31 cellular contexts compared by ENCODE assay signal in the genomic region with DNA sequence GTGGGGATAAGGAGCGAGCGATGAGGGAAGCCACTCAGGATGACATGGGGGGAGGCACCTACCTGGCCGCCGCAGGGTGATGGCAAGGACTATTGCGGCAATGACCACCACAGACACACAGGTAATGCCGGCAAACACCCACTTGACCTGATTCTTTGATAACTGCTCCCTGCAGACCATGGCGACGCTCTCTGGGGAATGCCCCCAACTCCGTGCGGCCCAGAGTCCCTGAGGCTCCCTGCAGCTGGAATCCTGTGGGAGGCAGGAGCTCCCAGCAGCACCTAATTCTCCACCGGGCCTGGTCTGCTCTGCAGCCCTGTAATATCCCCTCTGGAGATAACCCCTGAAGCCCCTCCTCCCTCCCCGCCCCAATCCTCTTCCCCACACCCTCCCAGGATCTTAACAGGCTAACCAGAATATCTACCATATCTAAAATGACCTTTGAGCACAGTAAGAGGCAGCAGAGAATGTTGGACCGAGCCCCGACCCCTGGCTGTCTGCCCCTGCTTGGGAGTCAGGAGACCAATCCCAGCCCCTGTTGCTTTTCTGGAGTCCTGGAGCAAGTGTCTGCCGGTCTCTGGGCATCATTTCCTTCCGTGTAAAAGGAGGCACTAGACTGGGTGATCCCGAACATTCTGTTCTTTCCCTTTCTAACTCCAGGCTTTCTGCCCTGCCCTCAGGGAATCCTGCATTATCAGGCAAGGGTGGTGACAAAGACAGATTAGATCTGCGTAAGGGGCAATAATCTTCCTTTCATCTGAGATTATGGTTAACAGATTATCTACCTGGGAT. TPM values are rescaled to one million over a fixed set of nuclear protein-coding genes. Genes with fewer than 3 reads are reported as not detected.
DNase-seq lines count a peak whose midpoint lies in the region; ATAC-seq and TF ChIP-seq lines count a peak whose summit lies in the region.
"Had no signal": no experiment of that assay in that cellular context is flagged by ENCODE, and none has a peak within 500 bp of the region (broad histone marks: within the 10 kb centered on the region; RNA-seq: fewer than 3 reads in every experiment).

Gene FAM151A (minus strand): TSS at position 310 of the 792 bp plus-strand sequence. CDS start 130 bp downstream, at position 180.

- H3K4me3 ChIP-seq in hepatocyte = no peak within 1 kb of the TSS
- no peak within 1 kb of the TSS for H3K4me3 ChIP-seq in neuronal stem cell (ENCODE audit: low read length in 2 of 2)
- no peak within 1 kb of the TSS for H3K4me3 ChIP-seq in GM23248
- no peak within 1 kb of the TSS for H3K4me3 ChIP-seq in tibial artery
- H3K4me3 ChIP-seq: BLaER1, K562, MG63, SJCRH30, thoracic aorta had no signal

- no peak within 1 kb of the TSS for H3K9ac ChIP-seq in neuronal stem cell (ENCODE audit: low read depth, low read length, poor library complexity)
- no peak within 1 kb of the TSS for H3K9ac ChIP-seq in GM23248
- H3K9ac ChIP-seq: BLaER1 had no signal

- TF ChIP-seq CTCF in GM13976 (IDR thresholded peaks at IDR 0.05; ENCODE audit: borderline replicate concordance, control extremely low read depth, extremely low read depth, insufficient read depth, missing control alignments) (no peak), hepatocyte (IDR thresholded peaks at IDR 0.05; ENCODE audit: poor library complexity) (no peak), tibial artery (IDR thresholded peaks at IDR 0.05) (no peak)

- H2BK15ac ChIP-seq in neuronal stem cell (ENCODE audit: low read length) = no peak within 1 kb of the TSS

- H3K27me3 ChIP-seq in hepatocyte = no peaks in the 10 kb centered on the region
- peaks cover 0 to 14% (median 0%) of the 10 kb centered on the region in 3 experiments for H3K27me3 ChIP-seq in neuronal stem cell (ENCODE audit: control insufficient read depth in 3 of 3, insufficient read depth in 3 of 3, low read depth in 1 of 3, low read length in 3 of 3)
- no peaks in the 10 kb centered on the region for H3K27me3 ChIP-seq in GM23248 (replicated peaks; ENCODE audit: insufficient read depth)
- no peaks in the 10 kb centered on the region for H3K27me3 ChIP-seq in tibial artery
- H3K27me3 ChIP-seq: BLaER1, MG63, SJCRH30 had no signal

- H3K9me3 Mint-ChIP-seq in activated T-helper 17 cell treated with anti-CD3 and anti-CD28 coated beads, Interleukin-2, amount 50 U/mL, for 72 hours = no peaks in the 10 kb centered on the region
- H3K9me3 Mint-ChIP-seq: activated CD8-positive, alpha-beta T cell treated with anti-CD3 and anti-CD28 coated beads for 36 hours had no signal

- WGBS in hepatocyte (ENCODE audit: low lambda C conversion rate, missing lambda C conversion rate) = 54% methylated on average over 17 of the region's 18 CpGs
- no CpG with 5 or more reads among the region's 18 CpGs for WGBS in neuronal stem cell (ENCODE audit: extremely low coverage in 2 of 2, insufficient read length in 2 of 2, insufficient replicate concordance in 1 of 2), 2 donors
- 66 to 68% methylated on average over 18 of the region's 18 CpGs for WGBS in GM23248 (ENCODE audit: low coverage in 1 of 2, low lambda C conversion rate in 2 of 2, missing lambda C conversion rate in 2 of 2), 2 experiments

- no peak within 1 kb of the TSS for H3K4ac ChIP-seq in neuronal stem cell (ENCODE audit: low read length)

- H2AFZ ChIP-seq in hepatocyte (no peak within 1 kb of the TSS), neuronal stem cell (ENCODE audit: low read length) (no peak within 1 kb of the TSS), GM23248 (no peak within 1 kb of the TSS)

- no peaks in the 10 kb centered on the region for H3K79me2 ChIP-seq in hepatocyte
- H3K79me2 ChIP-seq in GM23248 (ENCODE audit: insufficient read depth) = no peaks in the 10 kb centered on the region

- H2BK120ac ChIP-seq in neuronal stem cell (ENCODE audit: low read depth, low read length) = no peak within 1 kb of the TSS

- in situ Hi-C loops in GM13976 (cut with MboI; ENCODE audit: low sequenced_read_pairs, unreplicated experiment) = no loop called here
- in situ Hi-C loops in GM23248 (cut with MboI) = no loop called here

- no peaks in the 10 kb centered on the region for H3F3A ChIP-seq in GM23248 (ENCODE audit: insufficient read depth)

- H3K9me3 ChIP-seq in hepatocyte (ENCODE audit: low read depth) (no peaks in the 10 kb centered on the region), neuronal stem cell (replicated peaks in 1 of 2; ENCODE audit: control insufficient read depth in 2 of 2, insufficient read depth in 1 of 2, low read depth in 1 of 2, low read length in 2 of 2) (no peaks in the 10 kb centered on the region), GM23248 (ENCODE audit: low read depth) (no peaks in the 10 kb centered on the region), tibial artery (no peaks in the 10 kb centered on the region)
- H3K9me3 ChIP-seq: BLaER1, MG63, SJCRH30, thoracic aorta had no signal

- DNase-seq in GM13976 (ENCODE audit: low spot score) = peak; percentile 9
- DNase-seq in hepatocyte (ENCODE audit: low spot score) = peak; percentile 32
- DNase-seq in neuronal stem cell (ENCODE audit: low spot score) = no peak
- no peak for DNase-seq in GM23248
- no peak for DNase-seq in tibial artery
- DNase-seq in epidermal melanocyte (ENCODE audit: insufficient read length, low spot score) = no peak
- DNase-seq: activated CD4-positive, CD25-positive, alpha-beta regulatory T cell treated with anti-CD3 and anti-CD28 coated beads, Interleukin-2, amount 50 U/mL, for 72 hours; activated CD8-positive, alpha-beta T cell treated with anti-CD3 and anti-CD28 coated beads for 36 hours; activated gamma-delta T cell; activated T-cell treated with anti-CD3 and anti-CD28 coated beads for 4 hours; COR-L47; effector CD8-positive, alpha-beta T cell; foreskin fibroblast; MG63; NCI-H1417; NK-92 treated with Interleukin-12 subunit alpha and Interleukin-12 subunit beta, amount 100 ng/mL, for 24 hours; occipital lobe; SJCRH30; stimulated activated CD4-positive, alpha-beta T cell treated with anti-CD3 and anti-CD28 coated beads, Interleukin-15, amount 100 ng/mL, for 24 hours; stimulated activated naive CD8-positive, alpha-beta T cell treated with anti-CD3 and anti-CD28 coated beads, Interleukin-15, Interleukin-2, amounts not matched to agents 100 U/mL and 50 U/mL, for 24 hours had no signal

- H3K27ac ChIP-seq in hepatocyte = peak within 1 kb of the TSS; percentile 9
- no peak within 1 kb of the TSS for H3K27ac ChIP-seq in neuronal stem cell (replicated peaks; ENCODE audit: low read length)
- no peak within 1 kb of the TSS for H3K27ac ChIP-seq in GM23248
- no peak within 1 kb of the TSS for H3K27ac ChIP-seq in tibial artery
- H3K27ac ChIP-seq: BLaER1, SJCRH30, thoracic aorta had no signal

- intact Hi-C loops in tibial artery (cut with DNase I; ENCODE audit: low total_unique reads) = no loop called here

- H3K79me1 ChIP-seq in neuronal stem cell (ENCODE audit: low read depth, low read length) = no peaks in the 10 kb centered on the region

- no peak within 1 kb of the TSS for H4K8ac ChIP-seq in neuronal stem cell (ENCODE audit: low read depth, low read length)

- H3K36me3 ChIP-seq in hepatocyte (replicated peaks; ENCODE audit: insufficient read depth, low read depth) (no peaks in the 10 kb centered on the region), neuronal stem cell (replicated peaks in 1 of 2; ENCODE audit: control insufficient read depth in 2 of 2, insufficient read depth in 2 of 2, low read length in 2 of 2) (no peaks in the 10 kb centered on the region), GM23248 (ENCODE audit: low read depth) (no peaks in the 10 kb centered on the region), tibial artery (no peaks in the 10 kb centered on the region)
- H3K36me3 ChIP-seq: BLaER1, MG63, SJCRH30, thoracic aorta had no signal

- H3K4me3 Mint-ChIP-seq in activated T-helper 17 cell treated with anti-CD3 and anti-CD28 coated beads, Interleukin-2, amount 50 U/mL, for 72 hours = no peak within 1 kb of the TSS
- H3K4me3 Mint-ChIP-seq: activated CD8-positive, alpha-beta T cell treated with anti-CD3 and anti-CD28 coated beads for 36 hours; brain had no signal

- peaks cover 9% of the 10 kb centered on the region for H3K4me1 ChIP-seq in hepatocyte (ENCODE audit: insufficient read depth)
- peaks cover 0 to 6% of the 10 kb centered on the region in 2 donors for H3K4me1 ChIP-seq in neuronal stem cell (ENCODE audit: control insufficient read depth in 2 of 2, insufficient read depth in 1 of 2, low read depth in 1 of 2, low read length in 2 of 2)
- H3K4me1 ChIP-seq in GM23248 (ENCODE audit: insufficient read depth) = no peaks in the 10 kb centered on the region
- H3K4me1 ChIP-seq in tibial artery = no peaks in the 10 kb centered on the region
- H3K4me1 ChIP-seq: SJCRH30 had no signal

- H3K9me2 ChIP-seq in hepatocyte (replicated peaks; ENCODE audit: insufficient read depth) = no peaks in the 10 kb centered on the region
- H3K9me2 ChIP-seq in GM23248 (ENCODE audit: insufficient read depth) = no peaks in the 10 kb centered on the region

- H3K23ac ChIP-seq in neuronal stem cell (ENCODE audit: low read depth, low read length, poor library complexity) = no peak within 1 kb of the TSS

- H3K18ac ChIP-seq in neuronal stem cell (ENCODE audit: low read length) = no peak within 1 kb of the TSS

- no peak within 1 kb of the TSS for H4K91ac ChIP-seq in neuronal stem cell (ENCODE audit: low read depth, low read length, poor library complexity)

- peak within 1 kb of the TSS; percentile 10 for H3K27ac Mint-ChIP-seq in activated T-helper 17 cell treated with anti-CD3 and anti-CD28 coated beads, Interleukin-2, amount 50 U/mL, for 72 hours
- H3K27ac Mint-ChIP-seq: activated CD8-positive, alpha-beta T cell treated with anti-CD3 and anti-CD28 coated beads for 36 hours; brain had no signal

- no peak for ATAC-seq in activated T-helper 17 cell treated with anti-CD3 and anti-CD28 coated beads, Interleukin-2, amount 50 U/mL, for 72 hours (replicated peaks)
- ATAC-seq in HG03039 (IDR thresholded peaks at IDR 0.05; ENCODE audit: unreplicated experiment) = no peak
- ATAC-seq: activated CD8-positive, alpha-beta T cell treated with anti-CD3 and anti-CD28 coated beads for 36 hours; K562; stimulated activated naive CD8-positive, alpha-beta T cell treated with anti-CD3 and anti-CD28 coated beads, Interleukin-15, Interleukin-2, amounts not matched to agents 100 U/mL and 50 U/mL, for 24 hours had no signal

- no peak within 1 kb of the TSS for H3K14ac ChIP-seq in neuronal stem cell (ENCODE audit: low read length)

- no peaks in the 10 kb centered on the region for H4K20me1 ChIP-seq in hepatocyte (ENCODE audit: insufficient read depth, poor library complexity, severe bottlenecking)
- H4K20me1 ChIP-seq in GM23248 (ENCODE audit: insufficient read depth) = no peaks in the 10 kb centered on the region
- H4K20me1 ChIP-seq: BLaER1 had no signal

- H2BK5ac ChIP-seq in neuronal stem cell (ENCODE audit: low read length) = peak within 1 kb of the TSS; percentile 39

- H2BK12ac ChIP-seq in neuronal stem cell (ENCODE audit: low read length) = no peak within 1 kb of the TSS

- H3K27me3 Mint-ChIP-seq in activated T-helper 17 cell treated with anti-CD3 and anti-CD28 coated beads, Interleukin-2, amount 50 U/mL, for 72 hours = peaks cover 8% of the 10 kb centered on the region
- H3K27me3 Mint-ChIP-seq: activated CD8-positive, alpha-beta T cell treated with anti-CD3 and anti-CD28 coated beads for 36 hours had no signal

- peaks cover 6% of the 10 kb centered on the region for H3K4me1 Mint-ChIP-seq in activated T-helper 17 cell treated with anti-CD3 and anti-CD28 coated beads, Interleukin-2, amount 50 U/mL, for 72 hours
- H3K4me1 Mint-ChIP-seq: brain had no signal

- H3K4me2 ChIP-seq in hepatocyte (peak within 1 kb of the TSS; percentile 34), neuronal stem cell (ENCODE audit: insufficient read depth, low read length, poor library complexity, severe bottlenecking) (no peak within 1 kb of the TSS), GM23248 (ENCODE audit: unreplicated experiment) (no peak within 1 kb of the TSS)
- H3K4me2 ChIP-seq: BLaER1 had no signal

- peak within 1 kb of the TSS; percentile 83 for H2AK5ac ChIP-seq in neuronal stem cell (ENCODE audit: low read depth, low read length)

- H3K36me3 Mint-ChIP-seq in activated T-helper 17 cell treated with anti-CD3 and anti-CD28 coated beads, Interleukin-2, amount 50 U/mL, for 72 hours (ENCODE audit: low read depth) = no peaks in the 10 kb centered on the region
- H3K36me3 Mint-ChIP-seq: brain had no signal

RNA-seq across cellular contexts. Expression of gene FAM151A, which starts in this region (rescaled TPM):
- total RNA-seq in activated T-helper 17 cell treated with anti-CD3 and anti-CD28 coated beads, Interleukin-2, amount 50 U/mL, for 72 hours = not detected
- total RNA-seq in hepatocyte = 9.8 and 15.7 TPM in 2 replicates
- polyA plus RNA-seq in hepatocyte (5.0 and 13.5 TPM in 2 replicates), GM23248 (2016; fragmentation: Nextera tagmentation; extraction: Ambion mirVana) (0.09 TPM in 1 of 2 replicates, not detected in the other)
- not detected for polyA plus RNA-seq in neuronal stem cell (2013, experiment 1 of 2)
- not detected for polyA plus RNA-seq in neuronal stem cell (2013, experiment 2 of 2)
- not detected in 2 replicates for total RNA-seq in GM23248 (2014; rRNA removed; shearing (Covaris generic))
- total RNA-seq: activated CD8-positive, alpha-beta T cell treated with anti-CD3 and anti-CD28 coated beads for 36 hours; K562; lung microvascular endothelial cell; myocyte; NCI-H460; occipital lobe; renal cortical epithelial cell; SJCRH30; T-helper 1 cell treated with Interleukin-12 subunit alpha and Interleukin-12 subunit beta and Interleukin-4 antibody, amounts not matched to agents 30 ng/mL and 1 ng/mL, for 36 hours; thoracic aorta had no signal
- polyA plus RNA-seq: K562 had no signal

Comparison
In these comparisons a context has a peak if more than half of its experiments do, and no peak if none do; other contexts are left out.
1. RNA of gene FAM151A (total RNA-seq): 9.8 to 15.7 TPM in hepatocyte; not detected in activated T-helper 17 cell treated with anti-CD3 and anti-CD28 coated beads, Interleukin-2, amount 50 U/mL, for 72 hours and not detected in GM23248; every median in the first group is over 10 times any median in the second.
2. DNase-seq: peak in GM13976 (single experiment) and hepatocyte (single experiment); none in neuronal stem cell (single experiment), GM23248 (single experiment), tibial artery (0 of 2) and epidermal melanocyte (single experiment).